ENCODE assay signal across 24 cellular contexts in genomic region chr6:38187285-38187684, GRCh38.
A peak's percentile ranks its signal among the peaks of the same experiment; 100 is the strongest.
DNase-seq lines count a peak whose midpoint lies in the region; ATAC-seq and TF ChIP-seq lines count a peak whose summit lies in the region.
"Had no signal": no experiment of that assay in that cellular context is flagged by ENCODE, and none has a peak within 500 bp of the region (broad histone marks: within the 10 kb centered on the region; RNA-seq: fewer than 3 reads in every experiment).

No MANE protein-coding gene starts in this region.

- peak; percentile 32 for DNase-seq in activated CD8-positive, alpha-beta memory T cell treated with anti-CD3 and anti-CD28 coated beads for 24 hours
- no peak for DNase-seq in activated CD8-positive, alpha-beta memory T cell treated with anti-CD3 and anti-CD28 coated beads, Interleukin-2, amount 50 U/mL, for 48 hours
- DNase-seq in islet precursor cell (peak; percentile 44), type B pancreatic cell (ENCODE audit: extremely low spot score, unreplicated experiment) (no peak), T-cell (no peak), NCI-H526 treated with DMSO at 0.1 percent for 48 hours (lab: John Stamatoyannopoulos, UW) (no peak), lower lobe of right lung (no peak)
- DNase-seq: activated B cell treated with CpG ODN at 0.5 μM for 24 hours; activated CD8-positive, alpha-beta T cell treated with anti-CD3 and anti-CD28 coated beads, Interleukin-2, amount 10 ng/mL, durations not matched to agents 7 days and 5 days; activated naive CD8-positive, alpha-beta T cell treated with anti-CD3 and anti-CD28 coated beads, Interleukin-2, amount 10 ng/mL, durations not matched to agents 7 days and 5 days; brain microvascular endothelial cell; DMS53; mammary epithelial cell; naive thymus-derived CD8-positive, alpha-beta T cell; NCI-H1694; NCI-H510A had no signal

- H3K4me1 ChIP-seq in lower lobe of right lung, result no peaks in the 10 kb centered on the region
- H3K4me1 ChIP-seq: A549, esophagus muscularis mucosa had no signal

- H3K4me3 Mint-ChIP-seq in brain (no peak overlapping the region), type B pancreatic cell (no peak overlapping the region), T-cell (no peak overlapping the region)
- H3K4me3 Mint-ChIP-seq: activated B cell treated with CpG ODN at 0.5 μM for 24 hours; activated CD8-positive, alpha-beta T cell treated with anti-CD3 and anti-CD28 coated beads, Interleukin-2, amount 10 ng/mL, durations not matched to agents 7 days and 5 days; activated naive CD8-positive, alpha-beta T cell treated with anti-CD3 and anti-CD28 coated beads, Interleukin-2, amount 10 ng/mL, durations not matched to agents 7 days and 5 days; activated T-helper 1 cell treated with anti-CD3 and anti-CD28 coated beads, Interleukin-12 subunit alpha, Interleukin-12 subunit beta, Interleukin-2, Interleukin-4 antibody, amounts not matched to agents 30 ng/mL and 10 ng/mL and 1 ng/mL, durations not matched to agents 14 hours and 24 hours and 36 hours; naive thymus-derived CD8-positive, alpha-beta T cell; stimulated activated memory B cell treated with anti-CD40 and anti-IgM and Interleukin-4, amounts not matched to agents 10 μg/mL and 1 μg/mL and 100 μg/mL, for 72 hours; T-helper 1 cell treated with Interleukin-12 subunit alpha and Interleukin-12 subunit beta and Interleukin-4 antibody, amounts not matched to agents 30 μg/mL and 1 μg/mL, for 36 hours had no signal

- CTCF ChIA-PET in T-cell (lab: Charles Lee), result interaction anchor here in 1 of 2 donors (1.4 kb wide), 1 partner anchor 9 kb away, joined by 3 read pairs; no protein-coding TSS in a partner anchor

- H3K9me3 Mint-ChIP-seq in brain (no peaks in the 10 kb centered on the region), type B pancreatic cell (no peaks in the 10 kb centered on the region), T-cell (no peaks in the 10 kb centered on the region)
- H3K9me3 Mint-ChIP-seq: activated B cell treated with CpG ODN at 0.5 μM for 24 hours; activated naive CD8-positive, alpha-beta T cell treated with anti-CD3 and anti-CD28 coated beads, Interleukin-2, amount 10 ng/mL, durations not matched to agents 7 days and 5 days; activated T-helper 1 cell treated with anti-CD3 and anti-CD28 coated beads, Interleukin-12 subunit alpha, Interleukin-12 subunit beta, Interleukin-2, Interleukin-4 antibody, amounts not matched to agents 30 ng/mL and 10 ng/mL and 1 ng/mL, durations not matched to agents 14 hours and 24 hours and 36 hours; IgD-negative memory B cell; naive thymus-derived CD8-positive, alpha-beta T cell; stimulated activated memory B cell treated with anti-CD40 and anti-IgM and Interleukin-4, amounts not matched to agents 10 μg/mL and 1 μg/mL and 100 μg/mL, for 72 hours; T-helper 1 cell treated with Interleukin-12 subunit alpha and Interleukin-12 subunit beta and Interleukin-4 antibody, amounts not matched to agents 30 μg/mL and 1 μg/mL, for 36 hours had no signal

- peaks cover 6% of the 10 kb centered on the region for H3K36me3 ChIP-seq in lower lobe of right lung
- H3K36me3 ChIP-seq: brain microvascular endothelial cell had no signal

- H3K4me1 Mint-ChIP-seq in brain, result peaks cover 68% of the 10 kb centered on the region
- peaks cover 31% of the 10 kb centered on the region for H3K4me1 Mint-ChIP-seq in type B pancreatic cell (ENCODE audit: unreplicated experiment)
- peaks cover 0 to 4% (median 0%) of the 10 kb centered on the region in 3 donors for H3K4me1 Mint-ChIP-seq in T-cell
- H3K4me1 Mint-ChIP-seq: activated B cell treated with CpG ODN at 0.5 μM for 24 hours; activated naive CD8-positive, alpha-beta T cell treated with anti-CD3 and anti-CD28 coated beads, Interleukin-2, amount 10 ng/mL, durations not matched to agents 7 days and 5 days; IgD-negative memory B cell; stimulated activated memory B cell treated with anti-CD40 and anti-IgM and Interleukin-4, amounts not matched to agents 10 μg/mL and 1 μg/mL and 100 μg/mL, for 72 hours had no signal

- ATAC-seq in T-cell (replicated peaks in 1 of 4) (no peak), lower lobe of right lung (no peak)
- ATAC-seq: A549; activated CD8-positive, alpha-beta T cell treated with anti-CD3 and anti-CD28 coated beads, Interleukin-2, amount 10 ng/mL, durations not matched to agents 7 days and 5 days; naive thymus-derived CD8-positive, alpha-beta T cell; stimulated activated memory B cell treated with anti-CD40 and anti-IgM and Interleukin-4, amounts not matched to agents 10 μg/mL and 1 μg/mL and 100 μg/mL, for 72 hours had no signal

- no peak for TF ChIP-seq CTCF in brain (conservative IDR thresholded peaks at IDR 0.05)
- no peak for TF ChIP-seq CTCF in type B pancreatic cell (conservative IDR thresholded peaks at IDR 0.05)
- no peak for TF ChIP-seq CTCF in lower lobe of right lung (IDR thresholded peaks at IDR 0.05)

- POLR2A ChIA-PET in T-cell (lab: Charles Lee), result no interaction called here

- H3K27me3 ChIP-seq in lower lobe of right lung (ENCODE audit: low read depth), result no peaks in the 10 kb centered on the region
- H3K27me3 ChIP-seq: brain microvascular endothelial cell, esophagus muscularis mucosa had no signal

- H3K36me3 Mint-ChIP-seq in brain (peaks cover 6% of the 10 kb centered on the region), type B pancreatic cell (peaks cover 5% of the 10 kb centered on the region), T-cell (peaks cover 43% of the 10 kb centered on the region)
- H3K36me3 Mint-ChIP-seq: activated naive CD8-positive, alpha-beta T cell treated with anti-CD3 and anti-CD28 coated beads, Interleukin-2, amount 10 ng/mL, durations not matched to agents 7 days and 5 days had no signal

- H3K27ac ChIP-seq in lower lobe of right lung, result no peak overlapping the region
- H3K27ac ChIP-seq: A549, brain microvascular endothelial cell, C4-2B, esophagus muscularis mucosa had no signal

- H3K4me3 ChIP-seq in lower lobe of right lung, result no peak overlapping the region
- H3K4me3 ChIP-seq: A549, esophagus muscularis mucosa had no signal

- H3K27ac Mint-ChIP-seq in brain (peak overlapping the region in 3 of 5 experiments; percentile 9 to 88 (median 60)), type B pancreatic cell (peak overlapping the region; percentile 4), T-cell (no peak overlapping the region)
- H3K27ac Mint-ChIP-seq: activated B cell treated with CpG ODN at 0.5 μM for 24 hours; activated CD8-positive, alpha-beta T cell treated with anti-CD3 and anti-CD28 coated beads, Interleukin-2, amount 10 ng/mL, durations not matched to agents 7 days and 5 days; activated naive CD8-positive, alpha-beta T cell treated with anti-CD3 and anti-CD28 coated beads, Interleukin-2, amount 10 ng/mL, durations not matched to agents 7 days and 5 days; activated T-helper 1 cell treated with anti-CD3 and anti-CD28 coated beads, Interleukin-12 subunit alpha, Interleukin-12 subunit beta, Interleukin-2, Interleukin-4 antibody, amounts not matched to agents 30 ng/mL and 10 ng/mL and 1 ng/mL, durations not matched to agents 14 hours and 24 hours and 36 hours; IgD-negative memory B cell; stimulated activated memory B cell treated with anti-CD40 and anti-IgM and Interleukin-4, amounts not matched to agents 10 μg/mL and 1 μg/mL and 100 μg/mL, for 72 hours; T-helper 1 cell treated with Interleukin-12 subunit alpha and Interleukin-12 subunit beta and Interleukin-4 antibody, amounts not matched to agents 30 μg/mL and 1 μg/mL, for 36 hours had no signal

- H3K27me3 Mint-ChIP-seq in brain (peaks cover 3% of the 10 kb centered on the region), type B pancreatic cell (peaks cover 4% of the 10 kb centered on the region), T-cell (no peaks in the 10 kb centered on the region)
- H3K27me3 Mint-ChIP-seq: activated B cell treated with CpG ODN at 0.5 μM for 24 hours; activated naive CD8-positive, alpha-beta T cell treated with anti-CD3 and anti-CD28 coated beads, Interleukin-2, amount 10 ng/mL, durations not matched to agents 7 days and 5 days; IgD-negative memory B cell; naive thymus-derived CD8-positive, alpha-beta T cell; stimulated activated memory B cell treated with anti-CD40 and anti-IgM and Interleukin-4, amounts not matched to agents 10 μg/mL and 1 μg/mL and 100 μg/mL, for 72 hours had no signal

- H3K9me3 ChIP-seq in lower lobe of right lung, result no peaks in the 10 kb centered on the region
- H3K9me3 ChIP-seq: A549, esophagus muscularis mucosa had no signal

- intact Hi-C loops in lower lobe of right lung (cut with DNase I), result no loop called here

Comparison
In these comparisons a context has a peak if more than half of its experiments do, and no peak if none do; other contexts are left out.
1. DNase-seq: peak in activated CD8-positive, alpha-beta memory T cell treated with anti-CD3 and anti-CD28 coated beads for 24 hours (single experiment) and islet precursor cell (single experiment); none in activated CD8-positive, alpha-beta memory T cell treated with anti-CD3 and anti-CD28 coated beads, Interleukin-2, amount 50 U/mL, for 48 hours (single experiment), type B pancreatic cell (single experiment), T-cell (0 of 34), NCI-H526 treated with DMSO at 0.1 percent for 48 hours (single experiment) and lower lobe of right lung (single experiment).
2. H3K27ac Mint-ChIP-seq: peak in brain (3 of 5) and type B pancreatic cell (single experiment); none in T-cell (0 of 2).